Comparison of ENCODE assay signal across 28 cellular contexts in genomic region chr3:25218362-25218761, GRCh38.
"Had no signal": no experiment of that assay in that cellular context is flagged by ENCODE, and none has a peak within 500 bp of the region (broad histone marks: within the 10 kb centered on the region; RNA-seq: fewer than 3 reads in every experiment).

No MANE protein-coding gene starts in this region.

- H3K79me2 ChIP-seq: parathyroid adenoma had no signal

- H3K4me2 ChIP-seq: neural progenitor cell had no signal

- H3K4me1 ChIP-seq: parathyroid adenoma, psoas muscle, right lobe of liver, sigmoid colon, stomach, thyroid gland, tibial nerve, upper lobe of left lung, vagina had no signal

- H3K27me3 ChIP-seq: neural progenitor cell, ovary, right lobe of liver, sigmoid colon, stomach, thyroid gland, tibial nerve, upper lobe of left lung, vagina had no signal

- H3K9me3 ChIP-seq: ovary, psoas muscle, right lobe of liver, sigmoid colon, stomach, thoracic aorta, thyroid gland, tibial nerve, upper lobe of left lung, vagina had no signal

- FAIRE-seq: small intestine, urothelium cell line had no signal

- H3K4me1 Mint-ChIP-seq: natural killer cell; neural progenitor cell; stimulated activated effector memory CD8-positive, alpha-beta T cell treated with anti-CD3 and anti-CD28 coated beads, Interleukin-12 subunit alpha, Interleukin-12 subunit beta, amount 100 ng/mL, for 72 hours; stimulated activated naive B cell treated with anti-CD40 and anti-IgM and Interleukin-4, amounts not matched to agents 10 μg/mL and 1 μg/mL and 100 μg/mL, for 72 hours had no signal

- H2AFZ ChIP-seq: neural progenitor cell, parathyroid adenoma had no signal

- H3K9ac ChIP-seq: neural progenitor cell, parathyroid adenoma had no signal

- H3K36me3 Mint-ChIP-seq: natural killer cell; neural progenitor cell; stimulated activated effector memory CD8-positive, alpha-beta T cell treated with anti-CD3 and anti-CD28 coated beads, Interleukin-12 subunit alpha, Interleukin-12 subunit beta, amount 100 ng/mL, for 72 hours; stimulated activated naive B cell treated with anti-CD40 and anti-IgM and Interleukin-4, amounts not matched to agents 10 μg/mL and 1 μg/mL and 100 μg/mL, for 72 hours had no signal

- H3K27ac Mint-ChIP-seq: natural killer cell; nephron; neural progenitor cell; progenitor cell of endocrine pancreas; stimulated activated effector memory CD8-positive, alpha-beta T cell treated with anti-CD3 and anti-CD28 coated beads, Interleukin-12 subunit alpha, Interleukin-12 subunit beta, amount 100 ng/mL, for 72 hours; stimulated activated naive B cell treated with anti-CD40 and anti-IgM and Interleukin-4, amounts not matched to agents 10 μg/mL and 1 μg/mL and 100 μg/mL, for 72 hours; stimulated activated naive CD8-positive, alpha-beta T cell treated with anti-CD3 and anti-CD28 coated beads, Interleukin-15, Interleukin-2, amounts not matched to agents 100 ng/mL and 50 ng/mL, for 24 hours had no signal

- DNase-seq: natural killer cell; occipital lobe; ovary; posterior cingulate gyrus; psoas muscle; right cardiac atrium; right lobe of liver; sigmoid colon; small intestine; stimulated activated CD4-positive, alpha-beta T cell treated with anti-CD3 and anti-CD28 coated beads, Interleukin-15, amount 100 ng/mL, for 24 hours; stimulated activated CD4-positive, alpha-beta T cell treated with anti-CD3 and anti-CD28 coated beads, Interleukin-2, amount 100 ng/mL, for 24 hours; stimulated activated CD4-positive, alpha-beta T cell treated with anti-CD3 and anti-CD28 coated beads, Interleukin-2, amount 100 ng/mL, for 48 hours; stimulated activated CD4-positive, alpha-beta T cell treated with anti-CD3 and anti-CD28 coated beads, Interleukin-4, amount 100 ng/mL, for 24 hours; stimulated activated naive B cell treated with anti-CD40 and anti-IgM and Interleukin-4, amounts not matched to agents 10 μg/mL and 1 μg/mL and 100 μg/mL, for 72 hours; stimulated activated naive CD4-positive, alpha-beta T cell treated with Interleukin-2 at 50 U/mL for 16 hours; stomach; thyroid gland had no signal

- H3K36me3 ChIP-seq: neural progenitor cell, ovary, right lobe of liver, sigmoid colon, stomach, thoracic aorta, thyroid gland, tibial nerve, upper lobe of left lung, vagina had no signal

- H3K27ac ChIP-seq: neural progenitor cell, ovary, parathyroid adenoma, psoas muscle, right lobe of liver, sigmoid colon, stomach, thoracic aorta, thyroid gland, tibial nerve, upper lobe of left lung, vagina had no signal

- H3K4me3 ChIP-seq: neural progenitor cell, ovary, psoas muscle, right lobe of liver, sigmoid colon, stomach, thoracic aorta, thyroid gland, tibial nerve, upper lobe of left lung, vagina had no signal

- H3K9me3 Mint-ChIP-seq: nephron, neural progenitor cell had no signal

- H3K27me3 Mint-ChIP-seq: progenitor cell of endocrine pancreas; stimulated activated naive B cell treated with anti-CD40 and anti-IgM and Interleukin-4, amounts not matched to agents 10 μg/mL and 1 μg/mL and 100 μg/mL, for 72 hours; stimulated activated naive CD8-positive, alpha-beta T cell treated with anti-CD3 and anti-CD28 coated beads, Interleukin-15, Interleukin-2, amounts not matched to agents 100 ng/mL and 50 ng/mL, for 24 hours had no signal

- H3K4me3 Mint-ChIP-seq: natural killer cell; nephron; neural progenitor cell; stimulated activated effector memory CD8-positive, alpha-beta T cell treated with anti-CD3 and anti-CD28 coated beads, Interleukin-12 subunit alpha, Interleukin-12 subunit beta, amount 100 ng/mL, for 72 hours; stimulated activated naive B cell treated with anti-CD40 and anti-IgM and Interleukin-4, amounts not matched to agents 10 μg/mL and 1 μg/mL and 100 μg/mL, for 72 hours; stimulated activated naive CD8-positive, alpha-beta T cell treated with anti-CD3 and anti-CD28 coated beads, Interleukin-15, Interleukin-2, amounts not matched to agents 100 ng/mL and 50 ng/mL, for 24 hours had no signal
